In the genomic region with DNA sequence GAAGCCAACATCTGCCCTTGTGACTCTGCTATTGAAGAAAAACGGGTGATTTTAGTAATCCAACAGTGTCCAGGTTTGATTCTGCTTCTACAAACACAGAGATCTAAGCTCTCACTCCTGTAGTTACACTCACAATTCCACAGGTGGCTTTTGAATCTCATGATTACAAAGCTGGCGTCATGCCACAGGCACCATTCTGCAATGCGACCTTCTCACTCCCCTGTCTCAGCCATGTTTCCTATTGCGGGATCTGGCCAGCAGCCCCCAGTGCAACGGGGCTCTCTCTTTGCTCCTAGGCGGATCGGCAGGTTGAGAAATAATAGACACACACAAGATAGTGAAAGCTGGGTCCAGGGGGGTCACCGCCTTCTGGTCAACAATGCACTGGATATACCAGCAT, we compare ENCODE assay signal across 11 cellular contexts. TPM values are rescaled to one million over a fixed set of nuclear protein-coding genes. Genes with fewer than 3 reads are reported as not detected.
DNase-seq lines count a peak whose midpoint lies in the region; ATAC-seq and TF ChIP-seq lines count a peak whose summit lies in the region.
"Not testable (repeated sequence)": the region's sequence is repeated elsewhere in the genome, so short reads cannot be mapped to it uniquely, and the experiment has no call there.
"Had no signal": no experiment of that assay in that cellular context is flagged by ENCODE, and none has a peak within 500 bp of the region (broad histone marks: within the 10 kb centered on the region; RNA-seq: fewer than 3 reads in every experiment).

No MANE protein-coding gene starts in this region.

- intact Hi-C loops in left colon (cut with DNase I, micrococcal nuclease); stomach (cut with DNase I; ENCODE audit: low total_unique reads): not testable (repeated sequence)

- H4K20me1 ChIP-seq in neural progenitor cell (ENCODE audit: low read depth): not testable (repeated sequence)

- not testable (repeated sequence) for H3K36me3 Mint-ChIP-seq in neural progenitor cell

- not testable (repeated sequence) for TF ChIP-seq POLR2A in stomach (IDR thresholded peaks at IDR 0.05)

- 27 to 53% (median 33%) methylated on average over 8 of the region's 8 CpGs for WGBS in stomach, 5 donors

- not testable (repeated sequence) for H3K27me3 Mint-ChIP-seq in neural progenitor cell (ENCODE audit: insufficient read depth, low read depth)

- not testable (repeated sequence) for H3K27ac ChIP-seq in neural progenitor cell
- peak overlapping the region in 3 of 5 donors; percentile 28 to 84 (median 49) for H3K27ac ChIP-seq in stomach

- H3K4me1 Mint-ChIP-seq in neural progenitor cell: peaks cover 59% of the 10 kb centered on the region

- ATAC-seq in left colon: peak; percentile 55

- not testable (repeated sequence) for TF ChIP-seq CTCF in neural progenitor cell (IDR thresholded peaks at IDR 0.05); stomach (IDR thresholded peaks at IDR 0.05)

- H3K27me3 ChIP-seq in neural progenitor cell, stomach: not testable (repeated sequence)

- H3K4me3 Mint-ChIP-seq in neural progenitor cell: not testable (repeated sequence)

- peak overlapping the region; percentile 82 for H3K27ac Mint-ChIP-seq in neural progenitor cell

- H2AFZ ChIP-seq in neural progenitor cell (replicated peaks): not testable (repeated sequence)

- H3K9me3 ChIP-seq in neural progenitor cell (ENCODE audit: low read depth); stomach: not testable (repeated sequence)

- H3K79me2 ChIP-seq in neural progenitor cell (ENCODE audit: low read depth): not testable (repeated sequence)

- H3K4me3 ChIP-seq in neural progenitor cell: not testable (repeated sequence)
- peak overlapping the region in 1 of 4 donors; percentile 41 for H3K4me3 ChIP-seq in stomach

- peak; percentile 22 for DNase-seq in DMS153 treated with DMSO at 0.1 percent for 48 hours (lab: John Stamatoyannopoulos, UW; ENCODE audit: unreplicated experiment)
- peak in 2 of 3 experiments; percentile 68 to 83 for DNase-seq in NCI-H1417 (lab: John Stamatoyannopoulos, UW)
- DNase-seq in NCI-H2227 treated with DMSO at 0.1 percent for 48 hours (lab: John Stamatoyannopoulos, UW): peak; percentile 1
- peak; percentile 37 for DNase-seq in SHP77 treated with DMSO at 0.1 percent for 48 hours (lab: John Stamatoyannopoulos, UW)
- peak; percentile 95 for DNase-seq in dermis microvascular lymphatic vessel endothelial cell (ENCODE audit: low read depth in 2 of 2)
- DNase-seq in left colon: peak in 1 of 2 donors; percentile 46
- not testable (repeated sequence) for DNase-seq in neural progenitor cell (ENCODE audit: low spot score)
- peak; percentile 59 for DNase-seq in stomach

- H3K4me1 ChIP-seq in neural progenitor cell (peaks cover 26% of the 10 kb centered on the region), stomach (peaks cover 3 to 39% (median 16%) of the 10 kb centered on the region in 4 donors)

- H3K36me3 ChIP-seq in neural progenitor cell, stomach: not testable (repeated sequence)

- H3K9ac ChIP-seq in neural progenitor cell: not testable (repeated sequence)

- H3K9me3 Mint-ChIP-seq in neural progenitor cell: not testable (repeated sequence)

- not testable (repeated sequence) for H3K4me2 ChIP-seq in neural progenitor cell

- not testable (repeated sequence) for H3F3A ChIP-seq in neural progenitor cell (ENCODE audit: low read depth)

- TF ChIP-seq EP300 in stomach (IDR thresholded peaks at IDR 0.05): not testable (repeated sequence)

RNA-seq across cellular contexts. Expression of gene APOL4, which starts 1.3 kb away (rescaled TPM):
- total RNA-seq in dermis microvascular lymphatic vessel endothelial cell (3.6 and 7.1 TPM in 2 replicates), left colon (1 to 10 TPM in 1 of 2 donors, under 1 TPM in 1; 0.95 to 2.4 TPM), neural progenitor cell (ENCODE audit: low replicate concordance) (0.56 and 0.82 TPM in 2 replicates), stomach (10 to 100 TPM in 1 of 5 donors, 1 to 10 TPM in 2, not detected in 2; 1.2 to 13.2 (median 3.6) TPM)
- 10 to 100 TPM in 1 of 3 donors, 1 to 10 TPM in 2; 8.2 to 12.7 (median 9.7) TPM for polyA plus RNA-seq in stomach
- total RNA-seq: Caco-2, IMR-90 had no signal

RNA-seq across cellular contexts. Expression of gene APOL2, which starts 36.4 kb away (rescaled TPM):
- total RNA-seq in dermis microvascular lymphatic vessel endothelial cell (37.9 and 62.1 TPM in 2 replicates), left colon (10 to 100 TPM; 29.8 to 49.0 TPM), neural progenitor cell (ENCODE audit: low replicate concordance) (10.9 and 12.8 TPM in 2 replicates), stomach (100 to 1,000 TPM in 1 of 5 donors, 10 to 100 TPM in 4; 11.6 to 101 (median 44.9) TPM)
- polyA plus RNA-seq in stomach: 10 to 100 TPM; 18.8 to 36.9 (median 20.7) TPM

RNA-seq across cellular contexts. Expression of gene APOL3, which starts 42.4 kb away (rescaled TPM):
- total RNA-seq in dermis microvascular lymphatic vessel endothelial cell (118 and 218 TPM in 2 replicates), left colon (10 to 100 TPM in 1 of 2 donors, 1 to 10 TPM in 1; 8.6 to 10.7 TPM), neural progenitor cell (ENCODE audit: low replicate concordance) (not detected in 2 replicates), stomach (10 to 100 TPM in 3 of 5 donors, 1 to 10 TPM in 1, not detected in 1; 2.9 to 29.9 (median 17.5) TPM)
- 10 to 100 TPM; 12.1 to 20.1 (median 13.9) TPM for polyA plus RNA-seq in stomach
- total RNA-seq: A673, Caco-2 had no signal

RNA-seq across cellular contexts. Expression of gene APOL1, which starts 50.0 kb away (rescaled TPM):
- total RNA-seq in dermis microvascular lymphatic vessel endothelial cell (4.9 and 8.0 TPM in 2 replicates), left colon (10 to 100 TPM; 23.3 to 38.2 TPM), neural progenitor cell (ENCODE audit: low replicate concordance) (not detected in 2 replicates), stomach (10 to 100 TPM in 4 of 5 donors, 1 to 10 TPM in 1; 5.2 to 87.5 (median 38.2) TPM)
- polyA plus RNA-seq in stomach: 10 to 100 TPM in 2 of 3 donors, 1 to 10 TPM in 1; 7.3 to 58.1 (median 38.9) TPM
